In the genomic region with DNA sequence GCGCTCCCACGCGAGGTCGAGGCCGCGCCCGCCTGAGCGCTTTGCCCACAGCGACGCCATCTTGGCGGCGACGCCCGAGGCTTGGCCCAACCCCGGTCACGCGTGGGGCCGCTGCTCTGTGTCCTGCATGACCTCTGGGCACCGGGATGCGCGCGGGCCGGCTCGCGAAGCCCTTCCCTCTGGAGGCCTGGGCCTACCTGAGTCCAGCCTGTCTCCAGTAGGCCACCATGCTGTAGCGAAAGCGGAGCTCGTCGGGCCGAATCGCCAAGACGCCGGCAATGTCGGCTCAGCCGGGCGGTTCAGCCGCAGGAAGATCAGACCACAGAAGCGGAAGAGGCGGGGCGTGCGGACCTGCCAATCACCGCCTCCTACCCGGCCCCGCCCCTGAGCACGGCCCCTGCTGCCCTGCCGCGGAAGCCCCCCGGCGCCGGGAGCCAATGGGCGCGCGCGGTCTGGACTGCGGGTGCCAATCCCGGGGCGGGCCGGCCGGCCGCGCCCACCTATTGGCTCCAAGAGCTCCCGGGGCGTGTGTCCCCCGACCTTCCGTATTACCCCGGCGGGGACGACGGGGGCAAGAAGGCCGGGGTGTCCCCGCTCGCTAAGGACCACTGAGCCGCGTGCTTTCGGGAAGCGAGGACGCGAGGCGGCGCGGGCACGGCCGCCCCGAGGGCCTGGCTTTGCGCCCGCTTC, we compare ENCODE assay signal across 1 cellular context.
A peak's percentile ranks its signal among the peaks of the same experiment; 100 is the strongest.
TF ChIP-seq lines count a peak whose summit lies in the region.

A gene (minus strand): TSS at position 313 of the 690 bp plus-strand sequence. CDS start 84 bp downstream, at position 229.

TF ChIP-seq in HEK293, 187 proteins besides CTCF, POLR2A, EP300 and RAD21 (continued from another document and continues in another):
- TF ChIP-seq ZNF324 (tag by site-specific recombination; IDR thresholded peaks at IDR 0.05): no peak
- no peak for TF ChIP-seq ZNF174 (tag by site-specific recombination; IDR thresholded peaks at IDR 0.05)
- TF ChIP-seq EGR2 (tag by site-specific recombination; IDR thresholded peaks at IDR 0.05; ENCODE audit: low read depth): 0 out of 2 replicates have a peak, but pooled peaks have one; percentile 10
- TF ChIP-seq RBAK (tag by site-specific recombination; IDR thresholded peaks at IDR 0.05): no peak
- no peak for TF ChIP-seq ZNF560 (tag by site-specific recombination; IDR thresholded peaks at IDR 0.05; ENCODE audit: borderline replicate concordance)
- TF ChIP-seq ZNF549 (tag by site-specific recombination; IDR thresholded peaks at IDR 0.05): no peak
- TF ChIP-seq PRDM1 (tag by site-specific recombination; IDR thresholded peaks at IDR 0.05): peak; percentile 4; the same call in 1 of the 2 replicates
- TF ChIP-seq, protein P1, sequence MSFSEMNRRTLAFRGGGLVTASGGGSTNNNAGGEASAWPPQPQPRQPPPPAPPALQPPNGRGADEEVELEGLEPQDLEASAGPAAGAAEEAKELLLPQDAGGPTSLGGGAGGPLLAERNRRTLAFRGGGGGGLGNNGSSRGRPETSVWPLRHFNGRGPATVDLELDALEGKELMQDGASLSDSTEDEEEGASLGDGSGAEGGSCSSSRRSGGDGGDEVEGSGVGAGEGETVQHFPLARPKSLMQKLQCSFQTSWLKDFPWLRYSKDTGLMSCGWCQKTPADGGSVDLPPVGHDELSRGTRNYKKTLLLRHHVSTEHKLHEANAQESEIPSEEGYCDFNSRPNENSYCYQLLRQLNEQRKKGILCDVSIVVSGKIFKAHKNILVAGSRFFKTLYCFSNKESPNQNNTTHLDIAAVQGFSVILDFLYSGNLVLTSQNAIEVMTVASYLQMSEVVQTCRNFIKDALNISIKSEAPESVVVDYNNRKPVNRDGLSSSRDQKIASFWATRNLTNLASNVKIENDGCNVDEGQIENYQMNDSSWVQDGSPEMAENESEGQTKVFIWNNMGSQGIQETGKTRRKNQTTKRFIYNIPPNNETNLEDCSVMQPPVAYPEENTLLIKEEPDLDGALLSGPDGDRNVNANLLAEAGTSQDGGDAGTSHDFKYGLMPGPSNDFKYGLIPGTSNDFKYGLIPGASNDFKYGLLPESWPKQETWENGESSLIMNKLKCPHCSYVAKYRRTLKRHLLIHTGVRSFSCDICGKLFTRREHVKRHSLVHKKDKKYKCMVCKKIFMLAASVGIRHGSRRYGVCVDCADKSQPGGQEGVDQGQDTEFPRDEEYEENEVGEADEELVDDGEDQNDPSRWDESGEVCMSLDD (tag by site-specific recombination; IDR thresholded peaks at IDR 0.05): peak; percentile 94
- no peak for TF ChIP-seq ZNF514 (tag by site-specific recombination; IDR thresholded peaks at IDR 0.05)
- TF ChIP-seq, protein P2, sequence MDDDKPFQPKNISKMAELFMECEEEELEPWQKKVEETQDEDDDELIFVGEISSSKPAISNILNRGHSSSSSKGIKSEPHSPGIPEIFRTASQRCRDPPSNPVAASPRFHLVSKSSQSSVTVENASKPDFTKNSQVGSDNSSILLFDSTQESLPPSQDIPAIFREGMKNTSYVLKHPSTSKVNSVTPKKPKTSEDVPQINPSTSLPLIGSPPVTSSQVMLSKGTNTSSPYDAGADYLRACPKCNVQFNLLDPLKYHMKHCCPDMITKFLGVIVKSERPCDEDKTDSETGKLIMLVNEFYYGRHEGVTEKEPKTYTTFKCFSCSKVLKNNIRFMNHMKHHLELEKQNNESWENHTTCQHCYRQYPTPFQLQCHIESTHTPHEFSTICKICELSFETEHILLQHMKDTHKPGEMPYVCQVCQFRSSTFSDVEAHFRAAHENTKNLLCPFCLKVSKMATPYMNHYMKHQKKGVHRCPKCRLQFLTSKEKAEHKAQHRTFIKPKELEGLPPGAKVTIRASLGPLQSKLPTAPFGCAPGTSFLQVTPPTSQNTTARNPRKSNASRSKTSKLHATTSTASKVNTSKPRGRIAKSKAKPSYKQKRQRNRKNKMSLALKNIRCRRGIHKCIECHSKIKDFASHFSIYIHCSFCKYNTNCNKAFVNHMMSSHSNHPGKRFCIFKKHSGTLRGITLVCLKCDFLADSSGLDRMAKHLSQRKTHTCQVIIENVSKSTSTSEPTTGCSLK (tag by site-specific recombination; IDR thresholded peaks at IDR 0.05): no peak
- no peak for TF ChIP-seq ZNF426 (tag by site-specific recombination; IDR thresholded peaks at IDR 0.05)
- no peak for TF ChIP-seq HOXC10 (CRISPR knock-in tag; IDR thresholded peaks at IDR 0.05)
- no peak for TF ChIP-seq ZBTB7A (tag by site-specific recombination; IDR thresholded peaks at IDR 0.05; ENCODE audit: low read depth)
- TF ChIP-seq, protein P3, sequence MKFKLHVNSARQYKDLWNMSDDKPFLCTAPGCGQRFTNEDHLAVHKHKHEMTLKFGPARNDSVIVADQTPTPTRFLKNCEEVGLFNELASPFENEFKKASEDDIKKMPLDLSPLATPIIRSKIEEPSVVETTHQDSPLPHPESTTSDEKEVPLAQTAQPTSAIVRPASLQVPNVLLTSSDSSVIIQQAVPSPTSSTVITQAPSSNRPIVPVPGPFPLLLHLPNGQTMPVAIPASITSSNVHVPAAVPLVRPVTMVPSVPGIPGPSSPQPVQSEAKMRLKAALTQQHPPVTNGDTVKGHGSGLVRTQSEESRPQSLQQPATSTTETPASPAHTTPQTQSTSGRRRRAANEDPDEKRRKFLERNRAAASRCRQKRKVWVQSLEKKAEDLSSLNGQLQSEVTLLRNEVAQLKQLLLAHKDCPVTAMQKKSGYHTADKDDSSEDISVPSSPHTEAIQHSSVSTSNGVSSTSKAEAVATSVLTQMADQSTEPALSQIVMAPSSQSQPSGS (tag by site-specific recombination; IDR thresholded peaks at IDR 0.05; ENCODE audit: low read depth): no peak
- TF ChIP-seq KLF8 (tag by site-specific recombination; IDR thresholded peaks at IDR 0.05): peak; percentile 60
- no peak for TF ChIP-seq ZFP69B (tag by site-specific recombination; IDR thresholded peaks at IDR 0.05)
- TF ChIP-seq ZNF112 (tag by site-specific recombination; IDR thresholded peaks at IDR 0.05): no peak
- TF ChIP-seq, protein P4, sequence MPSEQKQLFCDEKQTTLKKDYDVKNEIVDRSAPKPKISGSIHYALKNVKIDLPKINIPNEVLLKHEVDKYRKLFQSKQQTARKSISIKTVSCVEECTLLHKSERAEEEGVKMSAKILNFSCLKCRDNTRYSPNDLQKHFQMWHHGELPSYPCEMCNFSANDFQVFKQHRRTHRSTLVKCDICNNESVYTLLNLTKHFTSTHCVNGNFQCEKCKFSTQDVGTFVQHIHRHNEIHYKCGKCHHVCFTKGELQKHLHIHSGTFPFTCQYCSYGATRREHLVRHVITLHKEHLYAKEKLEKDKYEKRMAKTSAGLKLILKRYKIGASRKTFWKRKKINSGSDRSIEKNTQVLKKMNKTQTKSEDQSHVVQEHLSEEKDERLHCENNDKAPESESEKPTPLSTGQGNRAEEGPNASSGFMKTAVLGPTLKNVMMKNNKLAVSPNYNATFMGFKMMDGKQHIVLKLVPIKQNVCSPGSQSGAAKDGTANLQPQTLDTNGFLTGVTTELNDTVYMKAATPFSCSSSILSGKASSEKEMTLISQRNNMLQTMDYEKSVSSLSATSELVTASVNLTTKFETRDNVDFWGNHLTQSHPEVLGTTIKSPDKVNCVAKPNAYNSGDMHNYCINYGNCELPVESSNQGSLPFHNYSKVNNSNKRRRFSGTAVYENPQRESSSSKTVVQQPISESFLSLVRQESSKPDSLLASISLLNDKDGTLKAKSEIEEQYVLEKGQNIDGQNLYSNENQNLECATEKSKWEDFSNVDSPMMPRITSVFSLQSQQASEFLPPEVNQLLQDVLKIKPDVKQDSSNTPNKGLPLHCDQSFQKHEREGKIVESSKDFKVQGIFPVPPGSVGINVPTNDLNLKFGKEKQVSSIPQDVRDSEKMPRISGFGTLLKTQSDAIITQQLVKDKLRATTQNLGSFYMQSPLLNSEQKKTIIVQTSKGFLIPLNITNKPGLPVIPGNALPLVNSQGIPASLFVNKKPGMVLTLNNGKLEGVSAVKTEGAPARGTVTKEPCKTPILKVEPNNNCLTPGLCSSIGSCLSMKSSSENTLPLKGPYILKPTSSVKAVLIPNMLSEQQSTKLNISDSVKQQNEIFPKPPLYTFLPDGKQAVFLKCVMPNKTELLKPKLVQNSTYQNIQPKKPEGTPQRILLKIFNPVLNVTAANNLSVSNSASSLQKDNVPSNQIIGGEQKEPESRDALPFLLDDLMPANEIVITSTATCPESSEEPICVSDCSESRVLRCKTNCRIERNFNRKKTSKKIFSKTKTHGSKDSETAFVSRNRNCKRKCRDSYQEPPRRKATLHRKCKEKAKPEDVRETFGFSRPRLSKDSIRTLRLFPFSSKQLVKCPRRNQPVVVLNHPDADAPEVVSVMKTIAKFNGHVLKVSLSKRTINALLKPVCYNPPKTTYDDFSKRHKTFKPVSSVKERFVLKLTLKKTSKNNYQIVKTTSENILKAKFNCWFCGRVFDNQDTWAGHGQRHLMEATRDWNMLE (tag by site-specific recombination; conservative IDR thresholded peaks at IDR 0.05; ENCODE audit: low read depth): 0 out of 2 replicates have a peak, but pooled peaks have one; percentile 14
- no peak for TF ChIP-seq ZFP3 (tag by site-specific recombination; IDR thresholded peaks at IDR 0.05; ENCODE audit: low read depth)
- no peak for TF ChIP-seq ZNF654 (tag by site-specific recombination; IDR thresholded peaks at IDR 0.05; ENCODE audit: low read depth)
- TF ChIP-seq REPIN1 (tag by site-specific recombination; IDR thresholded peaks at IDR 0.05; ENCODE audit: low read depth): no peak
- TF ChIP-seq ZSCAN23 (tag by site-specific recombination; IDR thresholded peaks at IDR 0.05): no peak
- TF ChIP-seq, protein P5, sequence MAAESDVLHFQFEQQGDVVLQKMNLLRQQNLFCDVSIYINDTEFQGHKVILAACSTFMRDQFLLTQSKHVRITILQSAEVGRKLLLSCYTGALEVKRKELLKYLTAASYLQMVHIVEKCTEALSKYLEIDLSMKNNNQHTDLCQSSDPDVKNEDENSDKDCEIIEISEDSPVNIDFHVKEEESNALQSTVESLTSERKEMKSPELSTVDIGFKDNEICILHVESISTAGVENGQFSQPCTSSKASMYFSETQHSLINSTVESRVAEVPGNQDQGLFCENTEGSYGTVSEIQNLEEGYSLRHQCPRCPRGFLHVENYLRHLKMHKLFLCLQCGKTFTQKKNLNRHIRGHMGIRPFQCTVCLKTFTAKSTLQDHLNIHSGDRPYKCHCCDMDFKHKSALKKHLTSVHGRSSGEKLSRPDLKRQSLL (tag by site-specific recombination; IDR thresholded peaks at IDR 0.05): no peak; the same call in 1 of the 2 replicates
- TF ChIP-seq ZNF747 (tag by site-specific recombination; IDR thresholded peaks at IDR 0.05): no peak
- TF ChIP-seq KLF16 (tag by site-specific recombination; IDR thresholded peaks at IDR 0.05): peak; percentile 44; the same call in 1 of the 2 replicates
- TF ChIP-seq, protein P6, sequence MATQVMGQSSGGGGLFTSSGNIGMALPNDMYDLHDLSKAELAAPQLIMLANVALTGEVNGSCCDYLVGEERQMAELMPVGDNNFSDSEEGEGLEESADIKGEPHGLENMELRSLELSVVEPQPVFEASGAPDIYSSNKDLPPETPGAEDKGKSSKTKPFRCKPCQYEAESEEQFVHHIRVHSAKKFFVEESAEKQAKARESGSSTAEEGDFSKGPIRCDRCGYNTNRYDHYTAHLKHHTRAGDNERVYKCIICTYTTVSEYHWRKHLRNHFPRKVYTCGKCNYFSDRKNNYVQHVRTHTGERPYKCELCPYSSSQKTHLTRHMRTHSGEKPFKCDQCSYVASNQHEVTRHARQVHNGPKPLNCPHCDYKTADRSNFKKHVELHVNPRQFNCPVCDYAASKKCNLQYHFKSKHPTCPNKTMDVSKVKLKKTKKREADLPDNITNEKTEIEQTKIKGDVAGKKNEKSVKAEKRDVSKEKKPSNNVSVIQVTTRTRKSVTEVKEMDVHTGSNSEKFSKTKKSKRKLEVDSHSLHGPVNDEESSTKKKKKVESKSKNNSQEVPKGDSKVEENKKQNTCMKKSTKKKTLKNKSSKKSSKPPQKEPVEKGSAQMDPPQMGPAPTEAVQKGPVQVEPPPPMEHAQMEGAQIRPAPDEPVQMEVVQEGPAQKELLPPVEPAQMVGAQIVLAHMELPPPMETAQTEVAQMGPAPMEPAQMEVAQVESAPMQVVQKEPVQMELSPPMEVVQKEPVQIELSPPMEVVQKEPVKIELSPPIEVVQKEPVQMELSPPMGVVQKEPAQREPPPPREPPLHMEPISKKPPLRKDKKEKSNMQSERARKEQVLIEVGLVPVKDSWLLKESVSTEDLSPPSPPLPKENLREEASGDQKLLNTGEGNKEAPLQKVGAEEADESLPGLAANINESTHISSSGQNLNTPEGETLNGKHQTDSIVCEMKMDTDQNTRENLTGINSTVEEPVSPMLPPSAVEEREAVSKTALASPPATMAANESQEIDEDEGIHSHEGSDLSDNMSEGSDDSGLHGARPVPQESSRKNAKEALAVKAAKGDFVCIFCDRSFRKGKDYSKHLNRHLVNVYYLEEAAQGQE (tag by site-specific recombination; IDR thresholded peaks at IDR 0.05): no peak
- peak; percentile 85 for TF ChIP-seq ZNF76 (tag by site-specific recombination; IDR thresholded peaks at IDR 0.05; ENCODE audit: borderline replicate concordance, low read depth)
- TF ChIP-seq SCRT1 (tag by site-specific recombination; IDR thresholded peaks at IDR 0.05; ENCODE audit: borderline replicate concordance): no peak
- TF ChIP-seq ZNF302 (tag by site-specific recombination; IDR thresholded peaks at IDR 0.05; ENCODE audit: low read depth): no peak
- TF ChIP-seq ZNF548 (tag by site-specific recombination; IDR thresholded peaks at IDR 0.05): no peak
- no peak for TF ChIP-seq ZNF202 (tag by site-specific recombination; IDR thresholded peaks at IDR 0.05; ENCODE audit: borderline replicate concordance)
- TF ChIP-seq SCRT2 (tag by site-specific recombination; IDR thresholded peaks at IDR 0.05): no peak
- TF ChIP-seq OSR2 (tag by site-specific recombination; IDR thresholded peaks at IDR 0.05): peak; percentile 42
- no peak for TF ChIP-seq ZNF521 (tag by site-specific recombination; IDR thresholded peaks at IDR 0.05)
- TF ChIP-seq, protein P7, sequence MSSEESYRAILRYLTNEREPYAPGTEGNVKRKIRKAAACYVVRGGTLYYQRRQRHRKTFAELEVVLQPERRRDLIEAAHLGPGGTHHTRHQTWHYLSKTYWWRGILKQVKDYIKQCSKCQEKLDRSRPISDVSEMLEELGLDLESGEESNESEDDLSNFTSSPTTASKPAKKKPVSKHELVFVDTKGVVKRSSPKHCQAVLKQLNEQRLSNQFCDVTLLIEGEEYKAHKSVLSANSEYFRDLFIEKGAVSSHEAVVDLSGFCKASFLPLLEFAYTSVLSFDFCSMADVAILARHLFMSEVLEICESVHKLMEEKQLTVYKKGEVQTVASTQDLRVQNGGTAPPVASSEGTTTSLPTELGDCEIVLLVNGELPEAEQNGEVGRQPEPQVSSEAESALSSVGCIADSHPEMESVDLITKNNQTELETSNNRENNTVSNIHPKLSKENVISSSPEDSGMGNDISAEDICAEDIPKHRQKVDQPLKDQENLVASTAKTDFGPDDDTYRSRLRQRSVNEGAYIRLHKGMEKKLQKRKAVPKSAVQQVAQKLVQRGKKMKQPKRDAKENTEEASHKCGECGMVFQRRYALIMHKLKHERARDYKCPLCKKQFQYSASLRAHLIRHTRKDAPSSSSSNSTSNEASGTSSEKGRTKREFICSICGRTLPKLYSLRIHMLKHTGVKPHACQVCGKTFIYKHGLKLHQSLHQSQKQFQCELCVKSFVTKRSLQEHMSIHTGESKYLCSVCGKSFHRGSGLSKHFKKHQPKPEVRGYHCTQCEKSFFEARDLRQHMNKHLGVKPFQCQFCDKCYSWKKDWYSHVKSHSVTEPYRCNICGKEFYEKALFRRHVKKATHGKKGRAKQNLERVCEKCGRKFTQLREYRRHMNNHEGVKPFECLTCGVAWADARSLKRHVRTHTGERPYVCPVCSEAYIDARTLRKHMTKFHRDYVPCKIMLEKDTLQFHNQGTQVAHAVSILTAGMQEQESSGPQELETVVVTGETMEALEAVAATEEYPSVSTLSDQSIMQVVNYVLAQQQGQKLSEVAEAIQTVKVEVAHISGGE (tag by site-specific recombination; conservative IDR thresholded peaks at IDR 0.05; ENCODE audit: low read depth): peak; percentile 80
- no peak for TF ChIP-seq BCL11A (tag by site-specific recombination; IDR thresholded peaks at IDR 0.05; ENCODE audit: low read depth)
- no peak for TF ChIP-seq ZNF274 (IDR thresholded peaks at IDR 0.05; ENCODE audit: low read length)
- TF ChIP-seq ZNF274 (tag by site-specific recombination; IDR thresholded peaks at IDR 0.05; ENCODE audit: borderline replicate concordance): no peak
